Comparison of ENCODE assay signal across 8 cellular contexts in genomic region chr10:3783721-3784432, GRCh38. TPM values are rescaled to one million over a fixed set of nuclear protein-coding genes. Genes with fewer than 3 reads are reported as not detected.
A peak's percentile ranks its signal among the peaks of the same experiment; 100 is the strongest.
DNase-seq lines count a peak whose midpoint lies in the region; ATAC-seq and TF ChIP-seq lines count a peak whose summit lies in the region.

No MANE protein-coding gene starts in this region.

- H3K27me3 ChIP-seq in dorsolateral prefrontal cortex (no peaks in the 10 kb centered on the region), right lobe of liver (no peaks in the 10 kb centered on the region), suprapubic skin (no peaks in the 10 kb centered on the region)

- no peaks in the 10 kb centered on the region for H3K9me3 ChIP-seq in right lobe of liver
- H3K9me3 ChIP-seq in suprapubic skin: no peaks in the 10 kb centered on the region

- TF ChIP-seq CTCF in NB4 (IDR thresholded peaks at IDR 0.05; ENCODE audit: low read depth, low read length): no peak
- peak in 1 of 56 donors; percentile 0 for TF ChIP-seq CTCF in dorsolateral prefrontal cortex (IDR thresholded peaks at IDR 0.05 in 54 of 56, conservative IDR thresholded peaks at IDR 0.05 in 2 of 56; ENCODE audit: low read depth in 1 of 56, partially characterized antibody in 56 of 56)
- TF ChIP-seq CTCF in right lobe of liver (IDR thresholded peaks at IDR 0.05): no peak
- no peak for TF ChIP-seq CTCF in suprapubic skin (IDR thresholded peaks at IDR 0.05)
- TF ChIP-seq CTCF in GM20000 (IDR thresholded peaks at IDR 0.05; ENCODE audit: extremely low read depth, missing control alignments): no peak

- TF ChIP-seq EP300 in suprapubic skin (IDR thresholded peaks at IDR 0.05): no peak

- intact Hi-C loops in dorsolateral prefrontal cortex (cut with DNase I) (loop anchor here (2.0 to 10.0 kb wide), 6 partner anchors 312 to 871 kb away; no protein-coding TSS in a partner anchor), right lobe of liver (cut with DNase I) (no loop called here)

- ATAC-seq in right lobe of liver: peak; percentile 0 to 53 (median 7)
- ATAC-seq in HG03520 (IDR thresholded peaks at IDR 0.05; ENCODE audit: unreplicated experiment): no peak

- H3K4me1 ChIP-seq in right lobe of liver: peaks cover 0 to 24% (median 5%) of the 10 kb centered on the region in 4 donors
- peaks cover 35% of the 10 kb centered on the region for H3K4me1 ChIP-seq in suprapubic skin

- DNase-seq in EH (ENCODE audit: low read depth) (peak; percentile 80), NB4 (ENCODE audit: low read depth) (peak; percentile 83), T-helper 1 cell (peak in 3 of 5 donors; percentile 30 to 63 (median 49)), dorsolateral prefrontal cortex (peak in 2 of 10 donors; percentile 28 to 47), right lobe of liver (peak in 2 of 3 donors; percentile 72 to 82), suprapubic skin (ENCODE audit: low spot score in 2 of 2) (no peak), GM20000 (ENCODE audit: low spot score) (no peak)

- 0% methylated on average over 21 of the region's 22 CpGs for WGBS in right lobe of liver (ENCODE audit: insufficient coverage, low coverage, low lambda C conversion rate, missing lambda C conversion rate)
- under 1% methylated on average over 22 of the region's 22 CpGs for WGBS in suprapubic skin

- H3K27ac ChIP-seq in dorsolateral prefrontal cortex: peak overlapping the region; percentile 87 to 100 (median 99)
- peak overlapping the region; percentile 100 for H3K27ac ChIP-seq in right lobe of liver
- H3K27ac ChIP-seq in suprapubic skin: peak overlapping the region; percentile 100

- TF ChIP-seq POLR2A in NB4 (IDR thresholded peaks at IDR 0.05; ENCODE audit: extremely low read depth, insufficient read length) (no peak), right lobe of liver (IDR thresholded peaks at IDR 0.05) (peak; percentile 83), suprapubic skin (IDR thresholded peaks at IDR 0.05) (peak in 1 of 2 donors; percentile 87)

- H3K36me3 ChIP-seq in right lobe of liver (peaks cover 0 to 37% (median 22%) of the 10 kb centered on the region in 4 donors), suprapubic skin (peaks cover 30% of the 10 kb centered on the region)

- H3K4me3 ChIP-seq in NB4 (ENCODE audit: low read depth, low read length): peak overlapping the region; percentile 88
- H3K4me3 ChIP-seq in dorsolateral prefrontal cortex: peak overlapping the region; percentile 69 to 100 (median 93)
- H3K4me3 ChIP-seq in right lobe of liver: peak overlapping the region; percentile 66 to 87 (median 72)
- peak overlapping the region; percentile 96 for H3K4me3 ChIP-seq in suprapubic skin

RNA-seq across cellular contexts. Expression of gene KLF6, which starts 1.1 kb away (rescaled TPM):
- total RNA-seq in dorsolateral prefrontal cortex: 100 to 1,000 TPM in 1 of 120 experiments, 10 to 100 TPM in 119; 22.3 to 102 (median 41.8) TPM
- 10 to 100 TPM; 25.2 to 86.4 (median 75.2) TPM for total RNA-seq in right lobe of liver
- total RNA-seq in suprapubic skin: 100 to 1,000 TPM; 242 to 484 (median 276) TPM

Comparison
In these comparisons a context has a peak if more than half of its experiments do, and no peak if none do; other contexts are left out.
1. DNase-seq: peak in EH (single experiment), NB4 (single experiment), T-helper 1 cell (3 of 5) and right lobe of liver (2 of 3); none in suprapubic skin (0 of 2) and GM20000 (single experiment).
2. intact Hi-C loops: an anchor here in dorsolateral prefrontal cortex (2.0 to 10.0 kb wide); none called in right lobe of liver.
3. Peak in every context shown above with its lines, with median percentiles within 50 percentile points of each other: H3K4me3 ChIP-seq and H3K27ac ChIP-seq.